Comparison of ENCODE assay signal across 8 cellular contexts in the genomic region with DNA sequence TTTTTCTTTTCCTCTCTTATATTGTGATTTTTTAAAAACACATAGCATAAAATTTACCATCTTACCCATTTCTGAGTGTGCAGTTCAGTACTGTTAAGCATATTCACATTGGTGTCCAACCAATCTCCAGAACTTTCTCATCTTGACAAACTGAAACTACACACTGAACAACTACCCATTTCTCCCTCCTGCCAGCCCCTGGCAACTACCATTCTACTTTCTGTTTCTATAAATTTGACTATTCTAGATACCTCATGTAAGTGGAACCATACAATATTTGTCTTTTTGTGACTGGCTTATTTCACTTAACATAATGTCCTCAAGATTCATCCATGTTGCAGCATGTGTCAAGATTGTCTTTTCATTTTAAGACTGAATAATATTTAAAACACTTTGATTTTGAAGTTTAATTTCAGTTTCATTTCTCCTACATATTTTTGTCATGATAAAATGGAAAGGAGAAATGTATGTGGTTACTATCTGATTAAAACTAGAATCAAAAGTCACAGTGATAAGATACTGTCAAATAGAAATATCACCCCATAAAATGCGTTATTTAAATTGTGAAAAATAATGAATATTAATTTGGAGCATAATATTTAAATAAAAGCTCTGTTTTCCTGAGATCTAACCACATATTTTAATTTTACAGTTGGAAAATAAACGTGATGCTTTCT.
DNase-seq lines count a peak whose midpoint lies in the region; ATAC-seq, FAIRE-seq and TF ChIP-seq lines count a peak whose summit lies in the region.

No MANE protein-coding gene starts in this region.

- H2AFZ ChIP-seq in smooth muscle cell (ENCODE audit: low read depth) = no peak overlapping the region

- H3K27ac ChIP-seq in smooth muscle cell (ENCODE audit: low read depth) = no peak overlapping the region

- no peaks in the 10 kb centered on the region for H3F3A ChIP-seq in smooth muscle cell (ENCODE audit: low read depth)

- H3K9me3 ChIP-seq in smooth muscle cell (replicated peaks; ENCODE audit: low read depth) = no peaks in the 10 kb centered on the region

- H3K4me1 ChIP-seq in smooth muscle cell (ENCODE audit: low read depth) = no peaks in the 10 kb centered on the region

- WGBS in smooth muscle cell (ENCODE audit: low lambda C conversion rate) = 59% methylated on average over 2 of the region's 2 CpGs

- peaks cover 22% of the 10 kb centered on the region for H3K79me2 ChIP-seq in smooth muscle cell (ENCODE audit: low read depth)

- DNase-seq in GM18507 (ENCODE audit: extremely low spot score, insufficient read length, low read depth) (no peak), NCI-H146 (lab: John Stamatoyannopoulos, UW) (no peak), globus pallidus (ENCODE audit: low spot score) (no peak), smooth muscle cell (lab: John Stamatoyannopoulos, UW; ENCODE audit: unreplicated experiment) (no peak), DMS79 treated with DMSO at 0.1 percent for 48 hours (lab: John Stamatoyannopoulos, UW) (no peak)

- TF ChIP-seq CTCF in smooth muscle cell (IDR thresholded peaks at IDR 0.05; ENCODE audit: borderline replicate concordance, insufficient read depth, poor library complexity, severe bottlenecking) = no peak

- peaks cover 3% of the 10 kb centered on the region for H4K20me1 ChIP-seq in smooth muscle cell (ENCODE audit: low read depth)

- FAIRE-seq in GM18507 (lab: Jason Lieb, UNC) = peak; percentile 84
- FAIRE-seq in colon (lab: Jason Lieb, UNC) = peak; percentile 96

- H3K36me3 ChIP-seq in smooth muscle cell (ENCODE audit: low read depth) = peaks cover 5% of the 10 kb centered on the region

- H3K27me3 ChIP-seq in smooth muscle cell (ENCODE audit: low read depth) = no peaks in the 10 kb centered on the region

- no peak overlapping the region for H3K9ac ChIP-seq in smooth muscle cell (ENCODE audit: low read depth)

- H3K4me3 ChIP-seq in smooth muscle cell = no peak overlapping the region

- H3K4me2 ChIP-seq in smooth muscle cell = no peak overlapping the region

- ATAC-seq in GM21526 (IDR thresholded peaks at IDR 0.05; ENCODE audit: low FRiP score, unreplicated experiment) (peak; percentile 83), HG03457 (IDR thresholded peaks at IDR 0.05; ENCODE audit: unreplicated experiment) (peak; percentile 86)
